Comparison of ENCODE assay signal across 19 cellular contexts in genomic region chr11:11449327-11449726, GRCh38.
"Had no signal": no experiment of that assay in that cellular context is flagged by ENCODE, and none has a peak within 500 bp of the region (broad histone marks: within the 10 kb centered on the region; RNA-seq: fewer than 3 reads in every experiment).

No MANE protein-coding gene starts in this region.

- ATAC-seq: activated CD8-positive, alpha-beta T cell treated with anti-CD3 and anti-CD28 coated beads, Interleukin-2, amount 10 ng/mL, durations not matched to agents 7 days and 5 days; activated T-cell treated with anti-CD3 and anti-CD28 coated beads, Interleukin-2, amount 50 U/mL, for 4 hours; body of pancreas; left colon; upper lobe of right lung had no signal

- H3K36me3 Mint-ChIP-seq: stimulated activated effector memory CD8-positive, alpha-beta T cell treated with anti-CD3 and anti-CD28 coated beads, Interleukin-12 subunit alpha, Interleukin-12 subunit beta, amount 100 ng/mL, for 72 hours had no signal

- H3K4me3 ChIP-seq: body of pancreas, dorsolateral prefrontal cortex, sigmoid colon, stomach, upper lobe of right lung had no signal

- H3K9me3 ChIP-seq: body of pancreas, sigmoid colon, stomach, upper lobe of right lung had no signal

- H3K4me3 Mint-ChIP-seq: activated CD4-positive, alpha-beta T cell treated with anti-CD3 and anti-CD28 coated beads, Interleukin-2, amount 10 ng/mL, durations not matched to agents 7 days and 5 days; activated CD8-positive, alpha-beta T cell treated with anti-CD3 and anti-CD28 coated beads, Interleukin-2, amount 10 ng/mL, durations not matched to agents 7 days and 5 days; activated naive CD4-positive, alpha-beta T cell treated with anti-CD3 and anti-CD28 coated beads for 36 hours; activated T-cell treated with anti-CD3 and anti-CD28 coated beads, Interleukin-2, amount 50 U/mL, for 4 hours; neural crest cell; stimulated activated effector memory CD8-positive, alpha-beta T cell treated with anti-CD3 and anti-CD28 coated beads, Interleukin-12 subunit alpha, Interleukin-12 subunit beta, amount 100 ng/mL, for 72 hours; T-helper 1 cell treated with Interleukin-12 subunit alpha and Interleukin-12 subunit beta and Interleukin-4 antibody, amounts not matched to agents 30 μg/mL and 1 μg/mL, for 36 hours had no signal

- H3K9me3 Mint-ChIP-seq: activated CD4-positive, alpha-beta T cell treated with anti-CD3 and anti-CD28 coated beads, Interleukin-2, amount 10 ng/mL, durations not matched to agents 7 days and 5 days; activated naive CD4-positive, alpha-beta T cell treated with anti-CD3 and anti-CD28 coated beads for 36 hours; activated T-cell treated with anti-CD3 and anti-CD28 coated beads, Interleukin-2, amount 50 U/mL, for 4 hours; neural crest cell; stimulated activated effector memory CD8-positive, alpha-beta T cell treated with anti-CD3 and anti-CD28 coated beads, Interleukin-12 subunit alpha, Interleukin-12 subunit beta, amount 100 ng/mL, for 72 hours; T-helper 1 cell treated with Interleukin-12 subunit alpha and Interleukin-12 subunit beta and Interleukin-4 antibody, amounts not matched to agents 30 μg/mL and 1 μg/mL, for 36 hours had no signal

- DNase-seq: activated CD4-positive, alpha-beta T cell treated with anti-CD3 and anti-CD28 coated beads, Interleukin-2, amount 10 ng/mL, durations not matched to agents 7 days and 5 days; activated CD8-positive, alpha-beta T cell treated with anti-CD3 and anti-CD28 coated beads, Interleukin-2, amount 10 ng/mL, durations not matched to agents 7 days and 5 days; activated naive CD4-positive, alpha-beta T cell treated with anti-CD3 and anti-CD28 coated beads for 36 hours; activated T-cell treated with anti-CD3 and anti-CD28 coated beads, Interleukin-2, amount 50 U/mL, for 4 hours; body of pancreas; dorsolateral prefrontal cortex; foreskin melanocyte; glutamatergic neuron; hippocampal formation; left colon; mammary epithelial cell; midbrain; sigmoid colon; stimulated activated CD4-positive, alpha-beta T cell treated with anti-CD3 and anti-CD28 coated beads, Interleukin-4, amount 100 ng/mL, for 24 hours; stomach; upper lobe of right lung had no signal

- H3K36me3 ChIP-seq: stomach, upper lobe of right lung had no signal

- H3K27me3 Mint-ChIP-seq: activated CD4-positive, alpha-beta T cell treated with anti-CD3 and anti-CD28 coated beads, Interleukin-2, amount 10 ng/mL, durations not matched to agents 7 days and 5 days had no signal

- H3K27ac ChIP-seq: body of pancreas, dorsolateral prefrontal cortex, stomach, upper lobe of right lung had no signal

- H3K27ac Mint-ChIP-seq: activated CD4-positive, alpha-beta T cell treated with anti-CD3 and anti-CD28 coated beads, Interleukin-2, amount 10 ng/mL, durations not matched to agents 7 days and 5 days; activated CD8-positive, alpha-beta T cell treated with anti-CD3 and anti-CD28 coated beads, Interleukin-2, amount 10 ng/mL, durations not matched to agents 7 days and 5 days; activated naive CD4-positive, alpha-beta T cell treated with anti-CD3 and anti-CD28 coated beads for 36 hours; stimulated activated effector memory CD8-positive, alpha-beta T cell treated with anti-CD3 and anti-CD28 coated beads, Interleukin-12 subunit alpha, Interleukin-12 subunit beta, amount 100 ng/mL, for 72 hours; T-helper 1 cell treated with Interleukin-12 subunit alpha and Interleukin-12 subunit beta and Interleukin-4 antibody, amounts not matched to agents 30 μg/mL and 1 μg/mL, for 36 hours had no signal

- H3K4me1 Mint-ChIP-seq: neural crest cell; stimulated activated effector memory CD8-positive, alpha-beta T cell treated with anti-CD3 and anti-CD28 coated beads, Interleukin-12 subunit alpha, Interleukin-12 subunit beta, amount 100 ng/mL, for 72 hours had no signal

- H3K27me3 ChIP-seq: body of pancreas, dorsolateral prefrontal cortex, sigmoid colon, stomach, upper lobe of right lung had no signal
